Comparison of ENCODE assay signal across 22 cellular contexts in genomic region chr21:15204140-15204774, GRCh38.
A peak's percentile ranks its signal among the peaks of the same experiment; 100 is the strongest.
DNase-seq lines count a peak whose midpoint lies in the region; ATAC-seq, FAIRE-seq and TF ChIP-seq lines count a peak whose summit lies in the region.
"Had no signal": no experiment of that assay in that cellular context is flagged by ENCODE, and none has a peak within 500 bp of the region (broad histone marks: within the 10 kb centered on the region; RNA-seq: fewer than 3 reads in every experiment).

No MANE protein-coding gene starts in this region.

- no peak overlapping the region for H3K4me3 Mint-ChIP-seq in activated CD4-positive, alpha-beta memory T cell treated with anti-CD3 and anti-CD28 coated beads for 36 hours
- no peak overlapping the region for H3K4me3 Mint-ChIP-seq in T-helper 17 cell
- H3K4me3 Mint-ChIP-seq: HFFc6 had no signal

- no peaks in the 10 kb centered on the region for H3K4me1 Mint-ChIP-seq in activated CD4-positive, alpha-beta memory T cell treated with anti-CD3 and anti-CD28 coated beads for 36 hours (ENCODE audit: low read depth)
- H3K4me1 Mint-ChIP-seq in T-helper 17 cell = no peaks in the 10 kb centered on the region

- H3K4me3 ChIP-seq in A549 = no peak overlapping the region
- no peak overlapping the region for H3K4me3 ChIP-seq in K562
- no peak overlapping the region for H3K4me3 ChIP-seq in mesendoderm (ENCODE audit: low read length)
- H3K4me3 ChIP-seq in effector memory CD4-positive, alpha-beta T cell (ENCODE audit: insufficient read depth, low read depth, low read length, poor library complexity, severe bottlenecking) = no peak overlapping the region
- H3K4me3 ChIP-seq: BLaER1 treated with 17β-estradiol and CSF1 and Interleukin-3, amounts not matched to agents 10 nM and 100 nM; GM12878; SJSA1 had no signal

- no peaks in the 10 kb centered on the region for H3K79me1 ChIP-seq in mesendoderm (ENCODE audit: low read length)

- BruUV-seq in K562 (replicated peaks; lab: Mats Ljungman, UMichigan) = no TSS peak

- no peak for TF ChIP-seq POLR2A in A549 (IDR thresholded peaks at IDR 0.05; ENCODE audit: low read length)
- no peak for TF ChIP-seq POLR2A in K562 (conservative IDR thresholded peaks at IDR 0.05)

- peak overlapping the region; percentile 17; the same call in 1 of the 2 replicates for H2AFZ ChIP-seq in K562 (ENCODE audit: low read depth, low read length)

- H3K9me3 ChIP-seq in A549 (no peaks in the 10 kb centered on the region), K562 (replicated peaks; ENCODE audit: control insufficient read depth, insufficient read depth, low read depth, low read length) (no peaks in the 10 kb centered on the region), T-helper 17 cell (ENCODE audit: control insufficient read depth, low read length, poor library complexity, severe bottlenecking) (no peaks in the 10 kb centered on the region)
- H3K9me3 ChIP-seq in effector memory CD4-positive, alpha-beta T cell (ENCODE audit: control insufficient read depth, low read length) = no peaks in the 10 kb centered on the region
- H3K9me3 ChIP-seq: SJSA1 had no signal

- H2BK15ac ChIP-seq in mesendoderm (replicated peaks; ENCODE audit: low read depth) = no peak overlapping the region

- H3K4me2 ChIP-seq in A549 (0 out of 3 replicates have a peak overlapping the region, but pooled peaks have one; percentile 30), K562 (ENCODE audit: insufficient read depth, low read length) (no peak overlapping the region), mesendoderm (ENCODE audit: low read length) (no peak overlapping the region)

- DNase-seq in A549 (ENCODE audit: low read depth in 1 of 2, low spot score in 1 of 2) (no peak), K562 (ENCODE audit: extremely low read depth in 1 of 4, low spot score in 3 of 4) (no peak), mesendoderm (no peak), T-helper 17 cell (no peak)
- DNase-seq in effector memory CD4-positive, alpha-beta T cell = no peak
- DNase-seq in activated CD4-positive, alpha-beta memory T cell treated with anti-CD3 and anti-CD28 coated beads for 36 hours = no peak
- DNase-seq: DND-41, GDM1, GOT3, HFFc6, IMR-90, NCI-H187 treated with DMSO at 0.1 percent for 48 hours, NCI-H2171, NCI-H446 treated with DMSO at 0.1 percent for 48 hours, NCI-H748 treated with DMSO at 0.1 percent for 48 hours had no signal

- H3K9ac ChIP-seq in K562 (ENCODE audit: insufficient read depth in 1 of 2, low read depth in 2 of 2, low read length in 2 of 2) = no peak overlapping the region
- H3K9ac ChIP-seq in mesendoderm (ENCODE audit: low read length) = no peak overlapping the region
- H3K9ac ChIP-seq: BLaER1 treated with 17β-estradiol and CSF1 and Interleukin-3, amounts not matched to agents 10 nM and 100 nM had no signal

- H3K36me3 Mint-ChIP-seq in activated CD4-positive, alpha-beta memory T cell treated with anti-CD3 and anti-CD28 coated beads for 36 hours = no peaks in the 10 kb centered on the region
- H3K36me3 Mint-ChIP-seq in T-helper 17 cell (ENCODE audit: low read depth) = no peaks in the 10 kb centered on the region

- 65% methylated on average over 9 of the region's 9 CpGs for WGBS in A549 (ENCODE audit: missing lambda C conversion rate)
- 22% methylated on average over 9 of the region's 9 CpGs for WGBS in K562 (ENCODE audit: insufficient coverage, low coverage, missing lambda C conversion rate)
- WGBS in mesendoderm (ENCODE audit: extremely low coverage, insufficient coverage, low lambda C conversion rate) = no CpG with 5 or more reads among the region's 9 CpGs

- H3K4ac ChIP-seq in mesendoderm (ENCODE audit: low read depth, low read length) = no peak overlapping the region

- no peak overlapping the region for H4K8ac ChIP-seq in mesendoderm (ENCODE audit: low read depth, low read length)

- in situ Hi-C loops in K562 (cut with MboI) = no loop called here

- no peak overlapping the region for H2BK5ac ChIP-seq in mesendoderm (ENCODE audit: low read length)

- FAIRE-seq in A549 (lab: Jason Lieb, UNC) (no peak), K562 (lab: Jason Lieb, UNC) (no peak)
- FAIRE-seq: A204.1, GM12878 had no signal

- H3K4me1 ChIP-seq in A549 = peaks cover 43% of the 10 kb centered on the region
- peaks cover 0 to 5% of the 10 kb centered on the region in 2 experiments; a peak in 1 of 5 replicates for H3K4me1 ChIP-seq in K562 (replicated peaks in 1 of 2; ENCODE audit: control insufficient read depth in 2 of 2, insufficient read depth in 2 of 2, low read length in 2 of 2)
- peaks cover 6% of the 10 kb centered on the region for H3K4me1 ChIP-seq in mesendoderm (ENCODE audit: control insufficient read depth, low read depth, low read length)
- no peaks in the 10 kb centered on the region for H3K4me1 ChIP-seq in effector memory CD4-positive, alpha-beta T cell (ENCODE audit: control insufficient read depth, insufficient read depth, low read length, poor library complexity, severe bottlenecking)
- H3K4me1 ChIP-seq: SJSA1 had no signal

- no peaks in the 10 kb centered on the region for H3K9me3 Mint-ChIP-seq in activated CD4-positive, alpha-beta memory T cell treated with anti-CD3 and anti-CD28 coated beads for 36 hours

- POLR2A ChIA-PET in A549 (lab: Yijun Ruan, JAX) = no interaction called here
- POLR2A ChIA-PET in K562 (lab: Yijun Ruan, JAX) = no interaction called here
- POLR2A ChIA-PET in activated CD4-positive, alpha-beta memory T cell treated with anti-CD3 and anti-CD28 coated beads for 36 hours (lab: Charles Lee) = no interaction called here

- H3K27me3 Mint-ChIP-seq in activated CD4-positive, alpha-beta memory T cell treated with anti-CD3 and anti-CD28 coated beads for 36 hours = peaks cover 2% of the 10 kb centered on the region
- peaks cover 23% of the 10 kb centered on the region for H3K27me3 Mint-ChIP-seq in T-helper 17 cell

- TF ChIP-seq EP300 in A549 (IDR thresholded peaks at IDR 0.05) (no peak), Ishikawa (IDR thresholded peaks at IDR 0.05; ENCODE audit: borderline replicate concordance) (peak; percentile 70; the same call in 1 of the 2 replicates), K562 (IDR thresholded peaks at IDR 0.05; ENCODE audit: low read length) (no peak)

- peak overlapping the region; percentile 39 for H2AK5ac ChIP-seq in mesendoderm (ENCODE audit: low read length)

- H3K27ac ChIP-seq in A549 (peak overlapping the region; percentile 47 to 53; a peak in 4 of 6 replicates), K562 (ENCODE audit: extremely low read depth, low read depth, low read length) (no peak overlapping the region), mesendoderm (ENCODE audit: low read depth, low read length) (no peak overlapping the region)
- no peak overlapping the region for H3K27ac ChIP-seq in effector memory CD4-positive, alpha-beta T cell (ENCODE audit: insufficient read depth, low read length, poor library complexity, severe bottlenecking)
- H3K27ac ChIP-seq: RWPE1, SJSA1 had no signal

- CTCF ChIA-PET in A549 (lab: Yijun Ruan, JAX) = no interaction called here
- CTCF ChIA-PET in K562 (lab: Yijun Ruan, JAX; ENCODE audit: low intra/inter-chr PET ratio) = no interaction called here
- CTCF ChIA-PET in activated CD4-positive, alpha-beta memory T cell treated with anti-CD3 and anti-CD28 coated beads for 36 hours (lab: Charles Lee) = no interaction called here

- ATAC-seq in A549 = no peak
- no peak for ATAC-seq in K562
- no peak for ATAC-seq in T-helper 17 cell
- ATAC-seq in HG03175 (IDR thresholded peaks at IDR 0.05; ENCODE audit: unreplicated experiment) = no peak
- ATAC-seq: GM12878 had no signal

- TF ChIP-seq CTCF in A549 (IDR thresholded peaks at IDR 0.05) = no peak
- TF ChIP-seq CTCF in K562 (IDR thresholded peaks at IDR 0.05 in 2 of 3, conservative IDR thresholded peaks at IDR 0.05 in 1 of 3; ENCODE audit: insufficient read depth in 2 of 3, low read depth in 1 of 3, low read length in 3 of 3) = no peak

- intact Hi-C loops in K562 (cut with micrococcal nuclease) = no loop called here
- intact Hi-C loops in activated CD4-positive, alpha-beta memory T cell treated with anti-CD3 and anti-CD28 coated beads for 36 hours (cut with micrococcal nuclease) = no loop called here

- no peak overlapping the region for H3K18ac ChIP-seq in mesendoderm (ENCODE audit: low read length)

- no peak overlapping the region for H3K27ac Mint-ChIP-seq in activated CD4-positive, alpha-beta memory T cell treated with anti-CD3 and anti-CD28 coated beads for 36 hours
- H3K27ac Mint-ChIP-seq in T-helper 17 cell = no peak overlapping the region
- H3K27ac Mint-ChIP-seq: HFFc6 had no signal

- peak overlapping the region; percentile 49 for H3K56ac ChIP-seq in mesendoderm (ENCODE audit: low read length)

- no peaks in the 10 kb centered on the region for H3K9me1 ChIP-seq in K562 (ENCODE audit: control insufficient read depth, insufficient read depth, low read length)

- peaks cover 0 to 3% of the 10 kb centered on the region in 2 experiments; a peak in 1 of 5 replicates for H3K27me3 ChIP-seq in K562 (ENCODE audit: control insufficient read depth in 2 of 2, insufficient read depth in 2 of 2, low read length in 2 of 2)
- H3K27me3 ChIP-seq in mesendoderm (ENCODE audit: insufficient read depth, low read length, poor library complexity) = no peaks in the 10 kb centered on the region
- no peaks in the 10 kb centered on the region for H3K27me3 ChIP-seq in effector memory CD4-positive, alpha-beta T cell (replicated peaks; ENCODE audit: control insufficient read depth, insufficient read depth, low read length, poor library complexity, severe bottlenecking)
- H3K27me3 ChIP-seq: BLaER1 treated with 17β-estradiol and CSF1 and Interleukin-3, amounts not matched to agents 10 nM and 100 nM; SJSA1 had no signal

- no peak overlapping the region for H3K23ac ChIP-seq in mesendoderm (ENCODE audit: low read length)

- H4K20me1 ChIP-seq in K562 (replicated peaks; ENCODE audit: control insufficient read depth, insufficient read depth, low read length) = no peaks in the 10 kb centered on the region
- H4K20me1 ChIP-seq: BLaER1 treated with 17β-estradiol and CSF1 and Interleukin-3, amounts not matched to agents 10 nM and 100 nM had no signal

- no peak overlapping the region for H4K5ac ChIP-seq in mesendoderm (ENCODE audit: low read length)

- H3K79me2 ChIP-seq in K562 (ENCODE audit: control insufficient read depth, insufficient read depth, low read length) = no peaks in the 10 kb centered on the region
- H3K79me2 ChIP-seq in mesendoderm (ENCODE audit: control insufficient read depth, insufficient read depth, low read length) = no peaks in the 10 kb centered on the region

- no peak overlapping the region for H2BK120ac ChIP-seq in mesendoderm (ENCODE audit: low read depth, low read length)

- no peak for TF ChIP-seq RAD21 in A549 (conservative IDR thresholded peaks at IDR 0.05 in 1 of 2, IDR thresholded peaks at IDR 0.05 in 1 of 2)
- TF ChIP-seq RAD21 in Ishikawa (IDR thresholded peaks at IDR 0.05; ENCODE audit: low read depth) = no peak
- no peak for TF ChIP-seq RAD21 in K562 (CRISPR knock-in tag; conservative IDR thresholded peaks at IDR 0.05 in 1 of 2, IDR thresholded peaks at IDR 0.05 in 1 of 2)

- H3K36me3 ChIP-seq in K562 (ENCODE audit: control insufficient read depth, insufficient read depth, low read length) (no peaks in the 10 kb centered on the region), mesendoderm (ENCODE audit: control insufficient read depth, insufficient read depth, low read length) (no peaks in the 10 kb centered on the region)
- H3K36me3 ChIP-seq in effector memory CD4-positive, alpha-beta T cell (ENCODE audit: control insufficient read depth, insufficient read depth, low read length) = no peaks in the 10 kb centered on the region
- H3K36me3 ChIP-seq: BLaER1 treated with 17β-estradiol and CSF1 and Interleukin-3, amounts not matched to agents 10 nM and 100 nM; SJSA1 had no signal

Comparison
In these comparisons a context has a peak if more than half of its experiments do, and no peak if none do; other contexts are left out.
1. H3K27ac ChIP-seq: peak in A549 (2 of 2); none in K562 (single experiment), mesendoderm (single experiment) and effector memory CD4-positive, alpha-beta T cell (single experiment).